Comparison of ENCODE assay signal across 10 cellular contexts in genomic region chr10:132665946-132666732, GRCh38.
DNase-seq lines count a peak whose midpoint lies in the region; ATAC-seq and TF ChIP-seq lines count a peak whose summit lies in the region.
"Had no signal": no experiment of that assay in that cellular context is flagged by ENCODE, and none has a peak within 500 bp of the region (broad histone marks: within the 10 kb centered on the region; RNA-seq: fewer than 3 reads in every experiment).

No MANE protein-coding gene starts in this region.

- ATAC-seq in HG02885 (IDR thresholded peaks at IDR 0.05; ENCODE audit: poor library complexity, unreplicated experiment) = no peak
- no peak for ATAC-seq in HG03039 (IDR thresholded peaks at IDR 0.05; ENCODE audit: unreplicated experiment)
- ATAC-seq: T-helper 17 cell had no signal

- peak overlapping the region; percentile 25 for H3K4me3 ChIP-seq in skeletal muscle cell (ENCODE audit: low read depth, low read length)

- no peak overlapping the region for H3K27ac Mint-ChIP-seq in activated CD4-positive, alpha-beta T cell treated with anti-CD3 and anti-CD28 coated beads, Interleukin-2, amount 10 ng/mL, durations not matched to agents 24 days and 14 days
- peak overlapping the region; percentile 82 for H3K27ac Mint-ChIP-seq in chondrocyte (ENCODE audit: unreplicated experiment)
- H3K27ac Mint-ChIP-seq: T-helper 17 cell had no signal

- no peaks in the 10 kb centered on the region for H3K36me3 Mint-ChIP-seq in activated CD4-positive, alpha-beta T cell treated with anti-CD3 and anti-CD28 coated beads, Interleukin-2, amount 10 ng/mL, durations not matched to agents 24 days and 14 days (ENCODE audit: low read depth)
- H3K36me3 Mint-ChIP-seq in chondrocyte (ENCODE audit: low read depth) = no peaks in the 10 kb centered on the region

- no peaks in the 10 kb centered on the region for H3K27me3 Mint-ChIP-seq in activated CD4-positive, alpha-beta T cell treated with anti-CD3 and anti-CD28 coated beads, Interleukin-2, amount 10 ng/mL, durations not matched to agents 24 days and 14 days
- no peaks in the 10 kb centered on the region for H3K27me3 Mint-ChIP-seq in chondrocyte (ENCODE audit: low read depth)
- H3K27me3 Mint-ChIP-seq: T-helper 17 cell had no signal

- intact Hi-C loops in activated CD4-positive, alpha-beta T cell treated with anti-CD3 and anti-CD28 coated beads, Interleukin-2, amount 10 ng/mL, durations not matched to agents 24 days and 14 days (cut with micrococcal nuclease) = no loop called here

- no peak for TF ChIP-seq CTCF in chondrocyte (IDR thresholded peaks at IDR 0.05)

- H3K4me3 Mint-ChIP-seq in activated CD4-positive, alpha-beta T cell treated with anti-CD3 and anti-CD28 coated beads, Interleukin-2, amount 10 ng/mL, durations not matched to agents 24 days and 14 days = no peak overlapping the region
- no peak overlapping the region for H3K4me3 Mint-ChIP-seq in chondrocyte (ENCODE audit: unreplicated experiment)
- H3K4me3 Mint-ChIP-seq: T-helper 17 cell had no signal

- no peaks in the 10 kb centered on the region for H3K9me3 Mint-ChIP-seq in activated CD4-positive, alpha-beta T cell treated with anti-CD3 and anti-CD28 coated beads, Interleukin-2, amount 10 ng/mL, durations not matched to agents 24 days and 14 days
- H3K9me3 Mint-ChIP-seq in chondrocyte (ENCODE audit: low read depth) = no peaks in the 10 kb centered on the region

- peaks cover 5% of the 10 kb centered on the region for H3K4me1 Mint-ChIP-seq in activated CD4-positive, alpha-beta T cell treated with anti-CD3 and anti-CD28 coated beads, Interleukin-2, amount 10 ng/mL, durations not matched to agents 24 days and 14 days
- H3K4me1 Mint-ChIP-seq in chondrocyte (ENCODE audit: low read depth) = peaks cover 42% of the 10 kb centered on the region

- DNase-seq in activated CD4-positive, alpha-beta T cell treated with anti-CD3 and anti-CD28 coated beads, Interleukin-2, amount 50 U/mL, for 48 hours = peak; percentile 15 to 32
- no peak for DNase-seq in activated CD4-positive, alpha-beta T cell treated with anti-CD3 and anti-CD28 coated beads, Interleukin-2, amount 10 ng/mL, durations not matched to agents 24 days and 14 days
- peak; percentile 33 for DNase-seq in NCI-H460 (ENCODE audit: extremely low read depth, low read depth)
- DNase-seq in chondrocyte (ENCODE audit: low spot score) = peak; percentile 38
- DNase-seq in skeletal muscle cell (ENCODE audit: low read depth) = peak; percentile 70
- no peak for DNase-seq in NCI-H2081 (lab: John Stamatoyannopoulos, UW)
- DNase-seq: midbrain, T-helper 17 cell had no signal

Comparison
In these comparisons a context has a peak if more than half of its experiments do, and no peak if none do; other contexts are left out.
1. DNase-seq: peak in activated CD4-positive, alpha-beta T cell treated with anti-CD3 and anti-CD28 coated beads, Interleukin-2, amount 50 U/mL, for 48 hours (2 of 2), NCI-H460 (single experiment), chondrocyte (single experiment) and skeletal muscle cell (single experiment); none in activated CD4-positive, alpha-beta T cell treated with anti-CD3 and anti-CD28 coated beads, Interleukin-2, amount 10 ng/mL, durations not matched to agents 24 days and 14 days (single experiment) and NCI-H2081 (0 of 2).